ENCODE assay signal across 25 cellular contexts in the genomic region with DNA sequence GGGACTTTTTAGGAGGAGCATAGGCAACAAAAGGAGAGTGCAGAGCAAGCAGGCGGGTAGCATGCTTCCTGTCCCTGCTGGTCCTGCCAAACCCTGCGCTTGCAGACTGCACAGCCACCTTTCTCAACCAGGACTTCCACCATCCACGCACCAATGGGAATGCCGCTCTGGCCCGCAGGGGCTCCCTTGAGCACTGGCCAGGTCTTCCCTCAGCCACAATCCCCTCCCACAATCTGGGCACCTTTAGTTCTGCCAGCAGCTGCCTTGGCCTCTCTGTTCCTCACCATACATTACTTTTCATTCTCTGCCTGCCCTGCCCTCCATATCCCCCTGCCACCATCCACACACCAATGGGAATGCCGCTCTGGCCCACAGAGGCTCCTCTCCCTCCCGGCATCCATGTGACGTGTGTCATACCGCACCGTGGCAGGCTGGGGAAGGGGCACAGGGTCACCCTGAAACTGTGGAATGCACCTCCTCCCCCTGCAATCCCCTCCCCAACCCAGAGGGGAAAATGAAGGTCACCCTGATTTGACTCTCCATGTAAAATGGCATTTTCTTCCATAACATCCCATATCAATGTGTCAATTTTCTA.
"Had no signal": no experiment of that assay in that cellular context is flagged by ENCODE, and none has a peak within 500 bp of the region (broad histone marks: within the 10 kb centered on the region; RNA-seq: fewer than 3 reads in every experiment).

No MANE protein-coding gene starts in this region.

- H3K4me1 Mint-ChIP-seq: activated naive CD8-positive, alpha-beta T cell treated with anti-CD3 and anti-CD28 coated beads for 36 hours; central memory CD8-positive, alpha-beta T cell had no signal

- H3K36me3 ChIP-seq: left lung, spleen had no signal

- H3K9me3 ChIP-seq: left lung, spleen, tibial artery had no signal

- H3K4me3 Mint-ChIP-seq: activated naive CD8-positive, alpha-beta T cell treated with anti-CD3 and anti-CD28 coated beads for 36 hours; activated T-cell treated with anti-CD3 and anti-CD28 coated beads, Interleukin-2, amount 50 U/mL, for 4 hours; central memory CD8-positive, alpha-beta T cell; nephron; stimulated activated naive CD8-positive, alpha-beta T cell treated with anti-CD3 and anti-CD28 coated beads, Interleukin-15, Interleukin-2, amounts not matched to agents 100 ng/mL and 50 ng/mL, for 24 hours; T-helper 1 cell treated with Interleukin-12 subunit alpha and Interleukin-12 subunit beta and Interleukin-4 antibody, amounts not matched to agents 30 μg/mL and 1 μg/mL, for 36 hours had no signal

- H3K4me1 ChIP-seq: tibial artery had no signal

- H3K27me3 ChIP-seq: spleen, tibial artery had no signal

- H3K4me3 ChIP-seq: left lung, lung, spleen, tibial artery had no signal

- H3K27ac Mint-ChIP-seq: activated naive CD8-positive, alpha-beta T cell treated with anti-CD3 and anti-CD28 coated beads for 36 hours; activated T-helper 2 cell treated with anti-CD3 and anti-CD28 coated beads, Interferon-gamma antibody, Interleukin-2, Interleukin-4, amounts not matched to agents 10 μg/mL and 5 μg/mL and 100 μg/mL, durations not matched to agents 14 hours and 24 hours and 36 hours; nephron; stimulated activated naive CD8-positive, alpha-beta T cell treated with anti-CD3 and anti-CD28 coated beads, Interleukin-15, Interleukin-2, amounts not matched to agents 100 ng/mL and 50 ng/mL, for 24 hours; T-helper 1 cell treated with Interleukin-12 subunit alpha and Interleukin-12 subunit beta and Interleukin-4 antibody, amounts not matched to agents 30 μg/mL and 1 μg/mL, for 36 hours had no signal

- FAIRE-seq: astrocyte, endometrium had no signal

- H3K9me3 Mint-ChIP-seq: activated naive CD8-positive, alpha-beta T cell treated with anti-CD3 and anti-CD28 coated beads for 36 hours; activated T-cell treated with anti-CD3 and anti-CD28 coated beads, Interleukin-2, amount 50 U/mL, for 4 hours; activated T-helper 2 cell treated with anti-CD3 and anti-CD28 coated beads, Interferon-gamma antibody, Interleukin-2, Interleukin-4, amounts not matched to agents 10 μg/mL and 5 μg/mL and 100 μg/mL, durations not matched to agents 14 hours and 24 hours and 36 hours; central memory CD8-positive, alpha-beta T cell; nephron; stimulated activated naive CD8-positive, alpha-beta T cell treated with anti-CD3 and anti-CD28 coated beads, Interleukin-15, Interleukin-2, amounts not matched to agents 100 ng/mL and 50 ng/mL, for 24 hours; T-helper 1 cell treated with Interleukin-12 subunit alpha and Interleukin-12 subunit beta and Interleukin-4 antibody, amounts not matched to agents 30 μg/mL and 1 μg/mL, for 36 hours had no signal

- H3K27ac ChIP-seq: left lung, spleen, tibial artery had no signal

- H3K36me3 Mint-ChIP-seq: activated naive CD8-positive, alpha-beta T cell treated with anti-CD3 and anti-CD28 coated beads for 36 hours had no signal

- DNase-seq: activated CD4-positive, alpha-beta T cell treated with anti-CD3 and anti-CD28 coated beads for 4 hours; activated CD4-positive, alpha-beta T cell treated with anti-CD3 and anti-CD28 coated beads, Interleukin-2, amount 50 U/mL, for 48 hours; activated CD4-positive, CD25-positive, alpha-beta regulatory T cell; activated CD8-positive, alpha-beta memory T cell treated with anti-CD3 and anti-CD28 coated beads, Interleukin-2, amount 50 U/mL, for 48 hours; activated naive CD4-positive, alpha-beta T cell treated with Interleukin-2 at 50 U/mL for 16 hours; activated naive CD8-positive, alpha-beta T cell treated with anti-CD3 and anti-CD28 coated beads for 36 hours; activated T-cell treated with anti-CD3 and anti-CD28 coated beads, Interleukin-2, amount 50 U/mL, for 4 hours; cortex of kidney; erythroblast; foreskin fibroblast; kidney glomerular epithelial cell; midbrain; spleen; stimulated activated CD4-positive, alpha-beta T cell treated with anti-CD3 and anti-CD28 coated beads, Interleukin-4, amount 100 ng/mL, for 1 hour; substantia nigra; tibial artery had no signal

- ATAC-seq: activated T-cell treated with anti-CD3 and anti-CD28 coated beads, Interleukin-2, amount 50 U/mL, for 4 hours; left lung had no signal
